Comparison of ENCODE assay signal across 8 cellular contexts in genomic region chr2:85728883-85729824, GRCh38. TPM values are rescaled to one million over a fixed set of nuclear protein-coding genes. Genes with fewer than 3 reads are reported as not detected.
DNase-seq lines count a peak whose midpoint lies in the region; ATAC-seq, FAIRE-seq and TF ChIP-seq lines count a peak whose summit lies in the region.

No MANE protein-coding gene starts in this region.

- H3K4me3 ChIP-seq in GM23338 (no peak overlapping the region), right atrium auricular region (no peak overlapping the region), retinal pigment epithelial cell (ENCODE audit: low read length) (no peak overlapping the region)

- H3K4me3 Mint-ChIP-seq in GM23338 (no peak overlapping the region), T-helper 17 cell (no peak overlapping the region)

- TF ChIP-seq CTCF in D721Med (IDR thresholded peaks at IDR 0.05; ENCODE audit: insufficient read depth, missing control alignments) (peak; percentile 80), GM23338 (conservative IDR thresholded peaks at IDR 0.05; ENCODE audit: low read depth in 2 of 2) (peak; percentile 91 to 98), right atrium auricular region (IDR thresholded peaks at IDR 0.05) (peak; percentile 94 to 96), retinal pigment epithelial cell (conservative IDR thresholded peaks at IDR 0.05; ENCODE audit: low read depth, low read length) (peak; percentile 98)

- peak; percentile 76 for DNase-seq in D721Med (ENCODE audit: insufficient read length, low spot score)
- peak; percentile 91 for DNase-seq in GM23338 (ENCODE audit: low spot score)
- DNase-seq in NCI-H1105 (lab: John Stamatoyannopoulos, UW) = peak; percentile 50
- DNase-seq in T-helper 17 cell = peak; percentile 39 to 63 (median 61)
- peak; percentile 68 for DNase-seq in amniotic epithelial cell (ENCODE audit: low read depth)
- DNase-seq in right atrium auricular region (ENCODE audit: low spot score) = peak; percentile 95
- peak; percentile 21 for DNase-seq in retinal pigment epithelial cell (ENCODE audit: low read depth)

- H3K4me2 ChIP-seq in GM23338 = no peak overlapping the region

- no peaks in the 10 kb centered on the region for H4K20me1 ChIP-seq in GM23338 (replicated peaks; ENCODE audit: insufficient read depth)

- H3K36me3 ChIP-seq in GM23338 (ENCODE audit: insufficient read depth) = no peaks in the 10 kb centered on the region
- H3K36me3 ChIP-seq in right atrium auricular region = no peaks in the 10 kb centered on the region

- H3K4me1 ChIP-seq in GM23338 (ENCODE audit: insufficient read depth) (no peaks in the 10 kb centered on the region), right atrium auricular region (peaks cover 0 to 36% of the 10 kb centered on the region in 2 donors)

- peaks cover 11% of the 10 kb centered on the region for H3K27me3 Mint-ChIP-seq in GM23338 (ENCODE audit: insufficient read depth, low read depth, poor library complexity)
- H3K27me3 Mint-ChIP-seq in T-helper 17 cell = peaks cover 48% of the 10 kb centered on the region

- no peaks in the 10 kb centered on the region for H3K27me3 ChIP-seq in GM23338 (ENCODE audit: insufficient read depth)
- H3K27me3 ChIP-seq in right atrium auricular region = no peaks in the 10 kb centered on the region

- H3K27ac ChIP-seq in GM23338 (ENCODE audit: low read depth) (no peak overlapping the region), right atrium auricular region (peak overlapping the region; percentile 26 to 43)

- FAIRE-seq in D721Med (lab: Jason Lieb, UNC) = no peak

- H3K27ac Mint-ChIP-seq in GM23338 = no peak overlapping the region
- H3K27ac Mint-ChIP-seq in T-helper 17 cell = peak overlapping the region; percentile 37

- H3K9me3 Mint-ChIP-seq in GM23338 = no peaks in the 10 kb centered on the region

- H3K9me3 ChIP-seq in T-helper 17 cell (ENCODE audit: control insufficient read depth, low read length, poor library complexity, severe bottlenecking) (no peaks in the 10 kb centered on the region), right atrium auricular region (no peaks in the 10 kb centered on the region)

- H3K4me1 Mint-ChIP-seq in GM23338 = no peaks in the 10 kb centered on the region
- peaks cover 2% of the 10 kb centered on the region for H3K4me1 Mint-ChIP-seq in T-helper 17 cell

- no peaks in the 10 kb centered on the region for H3K79me2 ChIP-seq in GM23338 (replicated peaks; ENCODE audit: insufficient read depth)

- H3K9me2 ChIP-seq in GM23338 (ENCODE audit: insufficient read depth) = no peaks in the 10 kb centered on the region

- no peaks in the 10 kb centered on the region for H3F3A ChIP-seq in GM23338 (replicated peaks; ENCODE audit: low read depth)

- ATAC-seq in GM23338 = peak; percentile 99
- peak; percentile 80 for ATAC-seq in T-helper 17 cell
- ATAC-seq in GM21447 (IDR thresholded peaks at IDR 0.05; ENCODE audit: unreplicated experiment) = no peak

- 0 out of 2 replicates have a peak overlapping the region, but pooled peaks have one; percentile 47 for H2AFZ ChIP-seq in GM23338

- H3K36me3 Mint-ChIP-seq in GM23338 (ENCODE audit: low read depth) = no peaks in the 10 kb centered on the region
- peaks cover 3% of the 10 kb centered on the region for H3K36me3 Mint-ChIP-seq in T-helper 17 cell (ENCODE audit: low read depth)

TF ChIP-seq in GM23338, 12 proteins besides CTCF, POLR2A, EP300 and RAD21:
- TF ChIP-seq REST (IDR thresholded peaks at IDR 0.05; ENCODE audit: unreplicated experiment) = no peak
- TF ChIP-seq JUNB (IDR thresholded peaks at IDR 0.05; ENCODE audit: unreplicated experiment) = no peak
- no peak for TF ChIP-seq ZNF462 (CRISPR knock-in tag; IDR thresholded peaks at IDR 0.05)

RNA-seq across cellular contexts. Expression of gene ATOH8, which starts 24.6 kb away (rescaled TPM):
- total RNA-seq in GM23338 (2014; rRNA removed; shearing (Covaris generic)) = 0.62 and 0.97 TPM in 2 replicates
- 0.11 and 0.45 TPM in 2 replicates for polyA plus RNA-seq in GM23338 (2016; fragmentation: Nextera tagmentation; extraction: Ambion mirVana)
- not detected for total RNA-seq in T-helper 17 cell
- 100 to 1,000 TPM in 1 of 2 donors, 10 to 100 TPM in 1; 35.1 to 116 TPM for total RNA-seq in right atrium auricular region

RNA-seq across cellular contexts. Expression of gene GNLY, which starts 35.0 kb away (rescaled TPM):
- not detected in 2 replicates for total RNA-seq in GM23338 (2014; rRNA removed; shearing (Covaris generic))
- polyA plus RNA-seq in GM23338 (2016; fragmentation: Nextera tagmentation; extraction: Ambion mirVana) = not detected in 2 replicates
- total RNA-seq in T-helper 17 cell (10 to 100 TPM in 1 of 2 donors, 1 to 10 TPM in 1; 9.9 to 14.8 TPM), right atrium auricular region (1 to 10 TPM in 1 of 2 donors, not detected in 1; 1.4 TPM)

Comparison
In these comparisons a context has a peak if more than half of its experiments do, and no peak if none do; other contexts are left out.
1. DNase-seq: peak in every context shown above with its lines; median percentile 95 in right atrium auricular region; 91 in GM23338; 76 in D721Med; 68 in amniotic epithelial cell; 61 in T-helper 17 cell; 50 in NCI-H1105; 21 in retinal pigment epithelial cell.
2. RNA of gene ATOH8, which starts 24.6 kb away (total RNA-seq): 35.1 to 116 TPM in right atrium auricular region; 0.62 to 0.97 TPM in GM23338 and not detected in T-helper 17 cell; every median in the first group is over 10 times any median in the second.
3. RNA of gene GNLY, which starts 35.0 kb away (total RNA-seq): 9.9 to 14.8 TPM in T-helper 17 cell; 1.4 TPM in right atrium auricular region and not detected in GM23338; every median in the first group is over 4 times any median in the second.
4. Peak in every context shown above with its lines, with median percentiles within 50 percentile points of each other: CTCF ChIP-seq.